In the genomic region with DNA sequence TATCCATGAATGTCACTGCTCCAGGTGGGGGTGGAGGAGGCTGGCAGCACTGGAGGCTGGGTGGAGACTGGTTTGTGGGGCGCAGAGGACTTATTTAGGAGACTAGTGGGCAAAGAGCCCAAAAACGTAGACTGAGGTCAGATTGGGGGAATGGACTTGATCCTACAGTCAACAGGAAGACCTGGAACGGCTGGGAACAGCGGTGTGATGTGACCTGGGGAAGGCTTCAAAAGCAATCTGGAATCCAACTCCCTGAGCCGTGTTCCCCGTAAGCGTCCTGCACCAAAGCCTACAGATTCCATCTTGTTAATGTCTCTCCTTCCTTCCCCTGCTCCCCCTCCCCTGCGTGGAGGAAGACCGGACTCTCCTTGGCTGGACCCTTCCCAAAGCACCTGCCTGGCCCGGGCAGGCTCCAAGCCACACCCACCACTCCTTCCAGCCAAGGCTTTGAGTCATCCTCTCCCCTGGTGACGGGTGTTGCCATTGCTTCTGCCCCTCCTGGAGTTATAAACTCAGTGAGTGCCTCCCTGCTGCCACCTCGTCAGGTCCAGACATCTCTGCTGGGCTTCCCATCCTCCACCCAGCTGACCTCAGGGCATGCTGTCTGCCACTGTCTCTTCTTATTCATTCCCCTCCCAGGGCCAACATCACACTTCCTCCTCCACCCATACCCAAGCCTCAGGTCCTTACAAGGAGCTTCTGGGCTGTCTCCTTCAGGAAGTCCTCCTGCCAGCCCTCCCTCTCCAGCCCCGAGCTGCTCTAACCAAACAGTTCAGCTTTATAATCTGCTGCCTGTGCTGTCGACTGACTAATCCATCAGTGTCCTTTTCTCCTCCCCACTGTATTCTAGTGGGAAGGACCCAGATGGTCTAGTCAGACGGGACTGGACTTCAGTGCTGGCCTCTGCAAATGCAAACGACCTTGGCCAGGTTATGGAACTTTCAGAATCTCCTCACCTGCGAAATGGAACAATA, we compare ENCODE assay signal across 8 cellular contexts. TPM values are rescaled to one million over a fixed set of nuclear protein-coding genes. Genes with fewer than 3 reads are reported as not detected.
DNase-seq lines count a peak whose midpoint lies in the region; ATAC-seq and TF ChIP-seq lines count a peak whose summit lies in the region.

No MANE protein-coding gene starts in this region.

- H3K27ac Mint-ChIP-seq in CD14-positive monocyte, result peak overlapping the region; percentile 37 to 84 (median 76)

- H3K27me3 Mint-ChIP-seq in CD14-positive monocyte (ENCODE audit: low read depth in 3 of 3), result peaks cover 2 to 10% (median 8%) of the 10 kb centered on the region in 3 donors

- H3K27ac ChIP-seq in RWPE1, result peak overlapping the region; percentile 98
- peak overlapping the region in 9 of 10 donors; percentile 16 to 88 (median 84) for H3K27ac ChIP-seq in heart right ventricle
- peak overlapping the region; percentile 83 for H3K27ac ChIP-seq in psoas muscle

- H3K4me1 Mint-ChIP-seq in CD14-positive monocyte, result peaks cover 43% of the 10 kb centered on the region

- ATAC-seq in heart right ventricle, result peak in 7 of 8 donors; percentile 19 to 70 (median 55)
- ATAC-seq in psoas muscle, result peak; percentile 79 to 90 (median 86)
- ATAC-seq in HG02678 (IDR thresholded peaks at IDR 0.05; ENCODE audit: unreplicated experiment), result no peak

- TF ChIP-seq CTCF in CD14-positive monocyte (IDR thresholded peaks at IDR 0.05) (no peak), RWPE1 (conservative IDR thresholded peaks at IDR 0.05; ENCODE audit: low read depth) (no peak), heart right ventricle (IDR thresholded peaks at IDR 0.05) (no peak), psoas muscle (IDR thresholded peaks at IDR 0.05) (no peak)

- no peaks in the 10 kb centered on the region for H3K27me3 ChIP-seq in adipocyte (replicated peaks; ENCODE audit: control insufficient read depth, insufficient read depth, low read length)
- H3K27me3 ChIP-seq in heart right ventricle, result no peaks in the 10 kb centered on the region
- H3K27me3 ChIP-seq in psoas muscle (ENCODE audit: insufficient read depth in 3 of 3, low read length in 2 of 3), result no peaks in the 10 kb centered on the region

- H3K4me1 ChIP-seq in adipocyte (ENCODE audit: control insufficient read depth, insufficient read depth, low read length) (peaks cover 14% of the 10 kb centered on the region), heart right ventricle (peaks cover 4 to 41% (median 35%) of the 10 kb centered on the region in 9 donors), psoas muscle (peaks cover 36% of the 10 kb centered on the region)

- no peak overlapping the region for H3K4me3 ChIP-seq in adipocyte (ENCODE audit: low read length)
- peak overlapping the region in 2 of 10 donors; percentile 86 to 87 for H3K4me3 ChIP-seq in heart right ventricle
- peak overlapping the region; percentile 73 for H3K4me3 ChIP-seq in psoas muscle

- CTCF ChIA-PET in RWPE1 (lab: Yijun Ruan, JAX), result interaction anchor here (0.9 to 1.2 kb wide), 2 partner anchors 17 to 28 kb away, joined by 3 to 4 read pairs; no protein-coding TSS in a partner anchor

- DNase-seq in CD14-positive monocyte (ENCODE audit: low spot score) (peak; percentile 88), HK-2 (ENCODE audit: unreplicated experiment) (peak; percentile 89), RWPE1 (ENCODE audit: low spot score) (peak; percentile 97), adipocyte (ENCODE audit: low read depth) (peak; percentile 65), heart right ventricle (peak in 1 of 2 donors; percentile 48), psoas muscle (peak; percentile 62 to 85), NCI-H2227 treated with DMSO at 0.1 percent for 48 hours (lab: John Stamatoyannopoulos, UW) (no peak)

- H3K9me3 Mint-ChIP-seq in CD14-positive monocyte, result peaks cover 0 to 3% (median 0%) of the 10 kb centered on the region in 7 donors

- intact Hi-C loops in CD14-positive monocyte (cut with micrococcal nuclease) (no loop called here), heart right ventricle (cut with DNase I) (no loop called here), psoas muscle (cut with DNase I) (no loop called here)

- WGBS in heart right ventricle, 2 donors, result 20 to 28% methylated on average over 17 of the region's 17 CpGs
- 12 to 17% (median 16%) methylated on average over 16 to 17 of the region's 17 CpGs for WGBS in psoas muscle, 3 donors

- no peaks in the 10 kb centered on the region for H3K9me3 ChIP-seq in adipocyte (ENCODE audit: control insufficient read depth, low read length)
- no peaks in the 10 kb centered on the region for H3K9me3 ChIP-seq in heart right ventricle
- H3K9me3 ChIP-seq in psoas muscle, result no peaks in the 10 kb centered on the region

- POLR2A ChIA-PET in RWPE1 (lab: Yijun Ruan, JAX; ENCODE audit: low non-redundant PET), result interaction anchor here (0.6 to 0.9 kb wide), 4 partner anchors 11 to 1863 kb away, joined by 3 to 7 read pairs (median 4); no protein-coding TSS in a partner anchor

- H3K9ac ChIP-seq in adipocyte (ENCODE audit: low read length), result no peak overlapping the region

- H3K4me3 Mint-ChIP-seq in CD14-positive monocyte, result peak overlapping the region; percentile 81 to 85

- peaks cover 0 to 2% of the 10 kb centered on the region in 2 donors for H3K36me3 Mint-ChIP-seq in CD14-positive monocyte

- no peaks in the 10 kb centered on the region for H3K36me3 ChIP-seq in adipocyte (ENCODE audit: control insufficient read depth, insufficient read depth, low read length, severe bottlenecking)
- H3K36me3 ChIP-seq in heart right ventricle, result no peaks in the 10 kb centered on the region
- no peaks in the 10 kb centered on the region for H3K36me3 ChIP-seq in psoas muscle (ENCODE audit: insufficient read depth in 1 of 2, low read depth in 1 of 2)

RNA-seq across cellular contexts. Expression of gene CLSTN1, which starts 1.6 kb away (rescaled TPM):
- 1 to 10 TPM; 5.2 to 5.3 TPM for polyA plus RNA-seq in CD14-positive monocyte
- total RNA-seq in heart right ventricle, result 10 to 100 TPM; 41.7 to 79.8 (median 64.2) TPM
- 10 to 100 TPM; 37.1 to 37.4 TPM for polyA plus RNA-seq in heart right ventricle
- total RNA-seq in psoas muscle, result 10 to 100 TPM; 19.7 to 48.7 (median 23.8) TPM
- 10 to 100 TPM in 2 of 3 donors, 1 to 10 TPM in 1; 7.3 to 11.0 (median 10.4) TPM for polyA plus RNA-seq in psoas muscle
